Comparison of ENCODE assay signal across 8 cellular contexts in the genomic region with DNA sequence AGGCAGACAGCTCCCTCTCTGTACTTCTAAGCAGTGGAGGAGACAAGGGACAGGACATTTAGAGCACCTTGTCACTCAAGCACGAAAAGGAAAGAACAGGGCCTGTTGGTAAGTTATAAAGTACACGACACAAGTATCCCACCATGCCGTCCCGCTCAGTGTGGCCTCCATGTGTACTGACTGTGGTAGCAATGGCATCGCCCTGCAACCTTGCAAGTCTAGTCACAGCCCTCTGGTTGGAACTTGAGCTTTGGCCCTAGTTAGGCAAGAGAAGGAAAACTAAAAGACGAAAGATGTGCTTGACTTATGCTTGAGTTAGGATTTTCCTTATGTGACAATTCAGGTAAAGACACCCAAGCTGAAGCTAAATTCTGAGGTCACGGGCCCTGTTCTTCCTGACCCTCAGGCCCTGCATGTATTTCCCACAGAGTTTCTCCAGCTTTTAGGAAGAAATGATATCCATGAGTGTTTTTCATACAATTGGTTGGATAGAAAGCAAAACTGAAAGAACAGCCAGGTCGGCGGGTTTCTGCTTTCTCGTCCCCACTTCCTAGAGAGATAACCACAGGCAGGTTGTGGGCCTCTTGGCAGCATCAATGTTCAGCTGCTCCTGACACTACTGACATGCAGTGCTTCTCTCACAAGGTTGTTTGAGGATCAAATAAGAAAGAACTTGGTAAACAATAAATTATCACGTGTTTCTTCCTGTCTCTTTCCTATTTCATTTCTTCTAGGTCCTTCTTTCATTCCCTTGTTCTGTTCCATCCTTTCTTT.
DNase-seq lines count a peak whose midpoint lies in the region; ATAC-seq lines count a peak whose summit lies in the region.

No MANE protein-coding gene starts in this region.

- H2BK120ac ChIP-seq in mesendoderm (ENCODE audit: low read depth, low read length), result no peak overlapping the region

- no peaks in the 10 kb centered on the region for H3K79me2 ChIP-seq in mesendoderm (ENCODE audit: control insufficient read depth, insufficient read depth, low read length)

- no peak overlapping the region for H2BK5ac ChIP-seq in mesendoderm (ENCODE audit: low read length)

- H2BK15ac ChIP-seq in mesendoderm (replicated peaks; ENCODE audit: low read depth), result no peak overlapping the region

- no peak overlapping the region for H3K27ac Mint-ChIP-seq in activated T-helper 2 cell treated with anti-CD3 and anti-CD28 coated beads, Interferon-gamma antibody, Interleukin-2, Interleukin-4, amounts not matched to agents 10 μg/mL and 5 μg/mL and 100 μg/mL, durations not matched to agents 14 hours and 24 hours and 36 hours

- no peak overlapping the region for H4K8ac ChIP-seq in mesendoderm (ENCODE audit: low read depth, low read length)

- no CpG with 5 or more reads among the region's 11 CpGs for WGBS in mesendoderm (ENCODE audit: extremely low coverage, insufficient coverage, low lambda C conversion rate)

- no peak overlapping the region for H3K56ac ChIP-seq in mesendoderm (ENCODE audit: low read length)

- H3K79me1 ChIP-seq in mesendoderm (ENCODE audit: low read length), result no peaks in the 10 kb centered on the region

- peak; percentile 98 for ATAC-seq in HG03196 (IDR thresholded peaks at IDR 0.05; ENCODE audit: unreplicated experiment)
- peak; percentile 68 for ATAC-seq in stimulated activated naive CD8-positive, alpha-beta T cell treated with anti-CD3 and anti-CD28 coated beads, Interleukin-15, Interleukin-2, amounts not matched to agents 100 U/mL and 50 U/mL, for 24 hours

- H3K4me2 ChIP-seq in mesendoderm (ENCODE audit: low read length), result no peak overlapping the region

- H3K4me3 ChIP-seq in mesendoderm (ENCODE audit: low read length), result no peak overlapping the region

- H3K9ac ChIP-seq in mesendoderm (ENCODE audit: low read length), result no peak overlapping the region

- H4K5ac ChIP-seq in mesendoderm (ENCODE audit: low read length), result no peak overlapping the region

- H3K27ac ChIP-seq in mesendoderm (ENCODE audit: low read depth, low read length), result no peak overlapping the region

- no peak overlapping the region for H3K4ac ChIP-seq in mesendoderm (ENCODE audit: low read depth, low read length)

- intact Hi-C loops in activated T-helper 2 cell treated with anti-CD3 and anti-CD28 coated beads, Interferon-gamma antibody, Interleukin-2, Interleukin-4, amounts not matched to agents 10 μg/mL and 5 μg/mL and 100 μg/mL, durations not matched to agents 14 hours and 24 hours and 36 hours (cut with micrococcal nuclease), result loop anchor here (10.0 kb wide), 1 partner anchor 225 kb away; no protein-coding TSS in a partner anchor

- no peaks in the 10 kb centered on the region for H3K36me3 ChIP-seq in mesendoderm (ENCODE audit: control insufficient read depth, insufficient read depth, low read length)

- H3K27me3 Mint-ChIP-seq in activated T-helper 2 cell treated with anti-CD3 and anti-CD28 coated beads, Interferon-gamma antibody, Interleukin-2, Interleukin-4, amounts not matched to agents 10 μg/mL and 5 μg/mL and 100 μg/mL, durations not matched to agents 14 hours and 24 hours and 36 hours (ENCODE audit: low read depth), result peaks cover 9% of the 10 kb centered on the region

- no peak overlapping the region for H2AK5ac ChIP-seq in mesendoderm (ENCODE audit: low read length)

- H3K36me3 Mint-ChIP-seq in activated T-helper 2 cell treated with anti-CD3 and anti-CD28 coated beads, Interferon-gamma antibody, Interleukin-2, Interleukin-4, amounts not matched to agents 10 μg/mL and 5 μg/mL and 100 μg/mL, durations not matched to agents 14 hours and 24 hours and 36 hours (ENCODE audit: low read depth), result no peaks in the 10 kb centered on the region

- peak; percentile 6 for DNase-seq in activated gamma-delta T cell treated with Interleukin-2 at 50 U/mL for 16 hours
- no peak for DNase-seq in activated gamma-delta T cell (lab: John Stamatoyannopoulos, UW)
- peak; percentile 52 for DNase-seq in activated T-helper 2 cell treated with anti-CD3 and anti-CD28 coated beads, Interferon-gamma antibody, Interleukin-2, Interleukin-4, amounts not matched to agents 10 μg/mL and 5 μg/mL and 100 μg/mL, durations not matched to agents 14 hours and 24 hours and 36 hours (ENCODE audit: low spot score)
- peak; percentile 22 for DNase-seq in stimulated activated naive CD8-positive, alpha-beta T cell treated with anti-CD3 and anti-CD28 coated beads, Interleukin-15, Interleukin-2, amounts not matched to agents 100 U/mL and 50 U/mL, for 24 hours
- no peak for DNase-seq in NCI-H524 (lab: John Stamatoyannopoulos, UW)
- DNase-seq in HPDE6-E6E7 (ENCODE audit: extremely low spot score), result no peak
- DNase-seq in mesendoderm, result no peak

- H3K4me3 Mint-ChIP-seq in activated T-helper 2 cell treated with anti-CD3 and anti-CD28 coated beads, Interferon-gamma antibody, Interleukin-2, Interleukin-4, amounts not matched to agents 10 μg/mL and 5 μg/mL and 100 μg/mL, durations not matched to agents 14 hours and 24 hours and 36 hours (ENCODE audit: low read depth), result no peak overlapping the region

- H3K27me3 ChIP-seq in mesendoderm (ENCODE audit: insufficient read depth, low read length, poor library complexity), result no peaks in the 10 kb centered on the region

- H3K18ac ChIP-seq in mesendoderm (ENCODE audit: low read length), result no peak overlapping the region

- H3K23ac ChIP-seq in mesendoderm (ENCODE audit: low read length), result no peak overlapping the region

- peaks cover 15% of the 10 kb centered on the region for H3K4me1 Mint-ChIP-seq in activated T-helper 2 cell treated with anti-CD3 and anti-CD28 coated beads, Interferon-gamma antibody, Interleukin-2, Interleukin-4, amounts not matched to agents 10 μg/mL and 5 μg/mL and 100 μg/mL, durations not matched to agents 14 hours and 24 hours and 36 hours (ENCODE audit: low read depth)

- H3K9me3 Mint-ChIP-seq in activated T-helper 2 cell treated with anti-CD3 and anti-CD28 coated beads, Interferon-gamma antibody, Interleukin-2, Interleukin-4, amounts not matched to agents 10 μg/mL and 5 μg/mL and 100 μg/mL, durations not matched to agents 14 hours and 24 hours and 36 hours, result no peaks in the 10 kb centered on the region

- no peaks in the 10 kb centered on the region for H3K4me1 ChIP-seq in mesendoderm (ENCODE audit: control insufficient read depth, low read depth, low read length)

Comparison
In these comparisons a context has a peak if more than half of its experiments do, and no peak if none do; other contexts are left out.
1. DNase-seq: peak in activated gamma-delta T cell treated with Interleukin-2 at 50 U/mL for 16 hours (single experiment), activated T-helper 2 cell treated with anti-CD3 and anti-CD28 coated beads, Interferon-gamma antibody, Interleukin-2, Interleukin-4, amounts not matched to agents 10 μg/mL and 5 μg/mL and 100 μg/mL, durations not matched to agents 14 hours and 24 hours and 36 hours (single experiment) and stimulated activated naive CD8-positive, alpha-beta T cell treated with anti-CD3 and anti-CD28 coated beads, Interleukin-15, Interleukin-2, amounts not matched to agents 100 U/mL and 50 U/mL, for 24 hours (single experiment); none in activated gamma-delta T cell (single experiment), NCI-H524 (0 of 2), HPDE6-E6E7 (single experiment) and mesendoderm (single experiment).